Comparison of ENCODE assay signal across 1 cellular context in genomic region chr12:121709478-121709890, GRCh38.
TF ChIP-seq lines count a peak whose summit lies in the region.

No MANE protein-coding gene starts in this region.

TF ChIP-seq in endothelial cell of umbilical vein, 7 proteins besides CTCF, POLR2A, EP300 and RAD21 (continued from another document):
- TF ChIP-seq FOS (IDR thresholded peaks at IDR 0.05; ENCODE audit: borderline replicate concordance, insufficient read depth, low read length) = no peak
- TF ChIP-seq MYC (IDR thresholded peaks at IDR 0.05; ENCODE audit: low read depth, low read length) = no peak
- no peak for TF ChIP-seq JUN (IDR thresholded peaks at IDR 0.05; ENCODE audit: borderline replicate concordance, insufficient read depth, insufficient read length, low read depth)
- no peak for TF ChIP-seq GATA2 (IDR thresholded peaks at IDR 0.05; ENCODE audit: insufficient read depth, insufficient read length, low read depth, low read length)
- TF ChIP-seq MAX (IDR thresholded peaks at IDR 0.05; ENCODE audit: insufficient read depth, insufficient read length) = no peak
- TF ChIP-seq POLR2AphosphoS5 (IDR thresholded peaks at IDR 0.05; ENCODE audit: insufficient read depth, low read depth, low read length) = no peak
